19 cellular contexts compared by ENCODE assay signal in genomic region chr1:234782821-234783220, GRCh38.
DNase-seq lines count a peak whose midpoint lies in the region; ATAC-seq, FAIRE-seq and TF ChIP-seq lines count a peak whose summit lies in the region.
"Had no signal": no experiment of that assay in that cellular context is flagged by ENCODE, and none has a peak within 500 bp of the region (broad histone marks: within the 10 kb centered on the region; RNA-seq: fewer than 3 reads in every experiment).

No MANE protein-coding gene starts in this region.

- peaks cover 0 to 8% of the 10 kb centered on the region in 2 experiments; a peak in 2 of 5 replicates for H3K4me1 ChIP-seq in K562 (replicated peaks in 1 of 2; ENCODE audit: control insufficient read depth in 2 of 2, insufficient read depth in 2 of 2, low read length in 2 of 2)
- H3K4me1 ChIP-seq: esophagus muscularis mucosa, prostate gland, upper lobe of right lung had no signal

- H3K27me3 ChIP-seq in K562 (ENCODE audit: control insufficient read depth in 2 of 2, insufficient read depth in 2 of 2, low read length in 2 of 2): peaks cover 38 to 49% of the 10 kb centered on the region in 2 experiments
- H3K27me3 ChIP-seq: upper lobe of right lung had no signal

- H3K9me3 Mint-ChIP-seq in activated T-cell treated with anti-CD3 and anti-CD28 coated beads, Interleukin-2, amount 50 U/mL, for 24 hours: no peaks in the 10 kb centered on the region
- H3K9me3 Mint-ChIP-seq in activated T-cell treated with anti-CD3 and anti-CD28 coated beads, Interleukin-2, amount 50 U/mL, for 72 hours: no peaks in the 10 kb centered on the region
- no peaks in the 10 kb centered on the region for H3K9me3 Mint-ChIP-seq in endothelial cell (ENCODE audit: unreplicated experiment)
- H3K9me3 Mint-ChIP-seq: activated CD4-positive, alpha-beta T cell treated with anti-CD3 and anti-CD28 coated beads, Interleukin-2, amount 10 ng/mL, durations not matched to agents 7 days and 5 days; dendritic cell treated with granulocyte-macrophage colony-stimulating factor and Interleukin-4, amounts not matched to agents 40 ng/mL and 50 ng/mL, for 4 days; nephron had no signal

- no TSS peak for BruUV-seq in K562 (replicated peaks; lab: Mats Ljungman, UMichigan)

- DNase-seq in activated T-cell treated with anti-CD3 and anti-CD28 coated beads, Interleukin-2, amount 50 U/mL, for 24 hours: peak; percentile 25
- no peak for DNase-seq in activated T-cell treated with anti-CD3 and anti-CD28 coated beads, Interleukin-2, amount 50 U/mL, for 72 hours
- DNase-seq in K562 (ENCODE audit: extremely low read depth in 1 of 4, low spot score in 3 of 4): no peak
- peak; percentile 31 for DNase-seq in left lobe of liver (ENCODE audit: low spot score)
- no peak for DNase-seq in endothelial cell (ENCODE audit: low spot score)
- no peak for DNase-seq in NCI-H1417 (lab: John Stamatoyannopoulos, UW)
- DNase-seq: activated CD4-positive, alpha-beta T cell treated with anti-CD3 and anti-CD28 coated beads, Interleukin-2, amount 10 ng/mL, durations not matched to agents 7 days and 5 days; activated T-cell treated with anti-CD3 and anti-CD28 coated beads, Interleukin-2, amount 50 U/mL, for 1 hour; MM.1S; NCI-H2029; OCI-M1; stimulated activated naive CD4-positive, alpha-beta T cell treated with Interleukin-2 at 50 U/mL for 16 hours; upper lobe of right lung had no signal

- in situ Hi-C loops in K562 (cut with MboI): no loop called here

- CTCF ChIA-PET in K562 (lab: Yijun Ruan, JAX; ENCODE audit: low intra/inter-chr PET ratio): no interaction called here

- H3K4me3 Mint-ChIP-seq in activated T-cell treated with anti-CD3 and anti-CD28 coated beads, Interleukin-2, amount 50 U/mL, for 24 hours: no peak overlapping the region
- no peak overlapping the region for H3K4me3 Mint-ChIP-seq in activated T-cell treated with anti-CD3 and anti-CD28 coated beads, Interleukin-2, amount 50 U/mL, for 72 hours
- H3K4me3 Mint-ChIP-seq in endothelial cell (ENCODE audit: unreplicated experiment): no peak overlapping the region
- H3K4me3 Mint-ChIP-seq: activated CD4-positive, alpha-beta T cell treated with anti-CD3 and anti-CD28 coated beads, Interleukin-2, amount 10 ng/mL, durations not matched to agents 7 days and 5 days; dendritic cell treated with granulocyte-macrophage colony-stimulating factor and Interleukin-4, amounts not matched to agents 40 ng/mL and 50 ng/mL, for 4 days; nephron had no signal

- POLR2A ChIA-PET in K562 (lab: Yijun Ruan, JAX): interaction anchor here (0.6 kb wide), 1 partner anchor 220 kb away, joined by 3 read pairs; no protein-coding TSS in a partner anchor

- intact Hi-C loops in K562 (cut with micrococcal nuclease): no loop called here

- H3K27me3 Mint-ChIP-seq in activated T-cell treated with anti-CD3 and anti-CD28 coated beads, Interleukin-2, amount 50 U/mL, for 24 hours: no peaks in the 10 kb centered on the region
- H3K27me3 Mint-ChIP-seq in activated T-cell treated with anti-CD3 and anti-CD28 coated beads, Interleukin-2, amount 50 U/mL, for 72 hours (ENCODE audit: low read depth): no peaks in the 10 kb centered on the region
- no peaks in the 10 kb centered on the region for H3K27me3 Mint-ChIP-seq in endothelial cell (ENCODE audit: unreplicated experiment)
- H3K27me3 Mint-ChIP-seq: activated CD4-positive, alpha-beta T cell treated with anti-CD3 and anti-CD28 coated beads, Interleukin-2, amount 10 ng/mL, durations not matched to agents 7 days and 5 days had no signal

- no peak for TF ChIP-seq EP300 in K562 (IDR thresholded peaks at IDR 0.05; ENCODE audit: low read length)

- no peak overlapping the region for H2AFZ ChIP-seq in K562 (ENCODE audit: low read depth, low read length)

- no peaks in the 10 kb centered on the region for H3K9me3 ChIP-seq in K562 (replicated peaks; ENCODE audit: control insufficient read depth, insufficient read depth, low read depth, low read length)
- H3K9me3 ChIP-seq: esophagus muscularis mucosa, prostate gland, upper lobe of right lung had no signal

- H3K79me2 ChIP-seq in K562 (ENCODE audit: control insufficient read depth, insufficient read depth, low read length): no peaks in the 10 kb centered on the region

- no peak overlapping the region for H3K27ac Mint-ChIP-seq in activated T-cell treated with anti-CD3 and anti-CD28 coated beads, Interleukin-2, amount 50 U/mL, for 24 hours
- H3K27ac Mint-ChIP-seq in activated T-cell treated with anti-CD3 and anti-CD28 coated beads, Interleukin-2, amount 50 U/mL, for 72 hours: no peak overlapping the region
- no peak overlapping the region for H3K27ac Mint-ChIP-seq in endothelial cell (ENCODE audit: unreplicated experiment)
- H3K27ac Mint-ChIP-seq: activated CD4-positive, alpha-beta T cell treated with anti-CD3 and anti-CD28 coated beads, Interleukin-2, amount 10 ng/mL, durations not matched to agents 7 days and 5 days; dendritic cell treated with granulocyte-macrophage colony-stimulating factor and Interleukin-4, amounts not matched to agents 40 ng/mL and 50 ng/mL, for 4 days; nephron had no signal

- no peaks in the 10 kb centered on the region for H3K36me3 ChIP-seq in K562 (ENCODE audit: control insufficient read depth, insufficient read depth, low read length)
- H3K36me3 ChIP-seq: esophagus muscularis mucosa, prostate gland, upper lobe of right lung had no signal

- WGBS in K562 (ENCODE audit: insufficient coverage, low coverage, missing lambda C conversion rate): 1% methylated on average over 2 of the region's 2 CpGs

- TF ChIP-seq POLR2A in K562 (conservative IDR thresholded peaks at IDR 0.05): no peak

- no peaks in the 10 kb centered on the region for H4K20me1 ChIP-seq in K562 (replicated peaks; ENCODE audit: control insufficient read depth, insufficient read depth, low read length)

- ATAC-seq in activated T-cell treated with anti-CD3 and anti-CD28 coated beads, Interleukin-2, amount 50 U/mL, for 72 hours (replicated peaks in 1 of 2): no peak
- ATAC-seq in K562 (no peak), left lobe of liver (no peak), GM18909 (IDR thresholded peaks at IDR 0.05; ENCODE audit: poor library complexity, unreplicated experiment) (no peak), GM18868 (IDR thresholded peaks at IDR 0.05; ENCODE audit: unreplicated experiment) (no peak)
- ATAC-seq: upper lobe of right lung had no signal

- no peak overlapping the region for H3K27ac ChIP-seq in K562 (ENCODE audit: extremely low read depth, low read depth, low read length)
- H3K27ac ChIP-seq: esophagus muscularis mucosa, prostate gland, upper lobe of right lung had no signal

- FAIRE-seq in K562 (lab: Jason Lieb, UNC): no peak

- no peaks in the 10 kb centered on the region for H3K4me1 Mint-ChIP-seq in activated T-cell treated with anti-CD3 and anti-CD28 coated beads, Interleukin-2, amount 50 U/mL, for 24 hours (ENCODE audit: low read depth)
- no peaks in the 10 kb centered on the region for H3K4me1 Mint-ChIP-seq in activated T-cell treated with anti-CD3 and anti-CD28 coated beads, Interleukin-2, amount 50 U/mL, for 72 hours (ENCODE audit: low read depth)
- H3K4me1 Mint-ChIP-seq in endothelial cell (ENCODE audit: unreplicated experiment): no peaks in the 10 kb centered on the region
- H3K4me1 Mint-ChIP-seq: activated CD4-positive, alpha-beta T cell treated with anti-CD3 and anti-CD28 coated beads, Interleukin-2, amount 10 ng/mL, durations not matched to agents 7 days and 5 days had no signal

- no peaks in the 10 kb centered on the region for H3K9me1 ChIP-seq in K562 (ENCODE audit: control insufficient read depth, insufficient read depth, low read length)

- no peak for TF ChIP-seq CTCF in K562 (IDR thresholded peaks at IDR 0.05 in 2 of 3, conservative IDR thresholded peaks at IDR 0.05 in 1 of 3; ENCODE audit: insufficient read depth in 2 of 3, low read depth in 1 of 3, low read length in 3 of 3)
- no peak for TF ChIP-seq CTCF in endothelial cell (IDR thresholded peaks at IDR 0.05; ENCODE audit: unreplicated experiment)

- no peaks in the 10 kb centered on the region for H3K36me3 Mint-ChIP-seq in activated T-cell treated with anti-CD3 and anti-CD28 coated beads, Interleukin-2, amount 50 U/mL, for 24 hours (ENCODE audit: low read depth)
- H3K36me3 Mint-ChIP-seq in activated T-cell treated with anti-CD3 and anti-CD28 coated beads, Interleukin-2, amount 50 U/mL, for 72 hours (ENCODE audit: insufficient read depth in 2 of 2): no peaks in the 10 kb centered on the region
- H3K36me3 Mint-ChIP-seq in endothelial cell (ENCODE audit: low read depth, unreplicated experiment): no peaks in the 10 kb centered on the region

- H3K9ac ChIP-seq in K562 (ENCODE audit: insufficient read depth in 1 of 2, low read depth in 2 of 2, low read length in 2 of 2): no peak overlapping the region

- H3K4me2 ChIP-seq in K562 (ENCODE audit: insufficient read depth, low read length): no peak overlapping the region

- no peak for TF ChIP-seq RAD21 in K562 (CRISPR knock-in tag; conservative IDR thresholded peaks at IDR 0.05 in 1 of 2, IDR thresholded peaks at IDR 0.05 in 1 of 2)

- no peak overlapping the region for H3K4me3 ChIP-seq in K562
- H3K4me3 ChIP-seq: esophagus muscularis mucosa, prostate gland, upper lobe of right lung had no signal

TF ChIP-seq in K562, 482 proteins besides CTCF, POLR2A, EP300 and RAD21:
- TF ChIP-seq THAP12 (CRISPR knock-in tag; IDR thresholded peaks at IDR 0.05) (peak; percentile 51; the same call in 1 of the 2 replicates), MCM3 (IDR thresholded peaks at IDR 0.05) (no peak)
TF ChIP-seq in K562: peak in this region for 1.

Comparison
In these comparisons a context has a peak if more than half of its experiments do, and no peak if none do; other contexts are left out.
1. DNase-seq: peak in activated T-cell treated with anti-CD3 and anti-CD28 coated beads, Interleukin-2, amount 50 U/mL, for 24 hours (single experiment) and left lobe of liver (single experiment); none in activated T-cell treated with anti-CD3 and anti-CD28 coated beads, Interleukin-2, amount 50 U/mL, for 72 hours (0 of 2), K562 (0 of 4), endothelial cell (single experiment) and NCI-H1417 (0 of 3).